In genomic region chr4:83034630-83035494, GRCh38 we compare ENCODE assay signal across 1 cellular context.
TF ChIP-seq lines count a peak whose summit lies in the region.

Gene COPS4, plus strand, starts transcription at chr4:83035183. Its CDS starts 42 bp downstream, at chr4:83035225.

TF ChIP-seq in K562, 482 proteins besides CTCF, POLR2A, EP300 and RAD21 (continued from another document):
- TF ChIP-seq, protein P1, sequence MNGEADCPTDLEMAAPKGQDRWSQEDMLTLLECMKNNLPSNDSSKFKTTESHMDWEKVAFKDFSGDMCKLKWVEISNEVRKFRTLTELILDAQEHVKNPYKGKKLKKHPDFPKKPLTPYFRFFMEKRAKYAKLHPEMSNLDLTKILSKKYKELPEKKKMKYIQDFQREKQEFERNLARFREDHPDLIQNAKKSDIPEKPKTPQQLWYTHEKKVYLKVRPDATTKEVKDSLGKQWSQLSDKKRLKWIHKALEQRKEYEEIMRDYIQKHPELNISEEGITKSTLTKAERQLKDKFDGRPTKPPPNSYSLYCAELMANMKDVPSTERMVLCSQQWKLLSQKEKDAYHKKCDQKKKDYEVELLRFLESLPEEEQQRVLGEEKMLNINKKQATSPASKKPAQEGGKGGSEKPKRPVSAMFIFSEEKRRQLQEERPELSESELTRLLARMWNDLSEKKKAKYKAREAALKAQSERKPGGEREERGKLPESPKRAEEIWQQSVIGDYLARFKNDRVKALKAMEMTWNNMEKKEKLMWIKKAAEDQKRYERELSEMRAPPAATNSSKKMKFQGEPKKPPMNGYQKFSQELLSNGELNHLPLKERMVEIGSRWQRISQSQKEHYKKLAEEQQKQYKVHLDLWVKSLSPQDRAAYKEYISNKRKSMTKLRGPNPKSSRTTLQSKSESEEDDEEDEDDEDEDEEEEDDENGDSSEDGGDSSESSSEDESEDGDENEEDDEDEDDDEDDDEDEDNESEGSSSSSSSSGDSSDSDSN (IDR thresholded peaks at IDR 0.05; ENCODE audit: borderline replicate concordance in 1 of 2, low read depth in 2 of 2, low read length in 2 of 2), result peak in 1 of 2 experiments; percentile 71; a peak in 1 of 4 replicates
- TF ChIP-seq, protein P2, sequence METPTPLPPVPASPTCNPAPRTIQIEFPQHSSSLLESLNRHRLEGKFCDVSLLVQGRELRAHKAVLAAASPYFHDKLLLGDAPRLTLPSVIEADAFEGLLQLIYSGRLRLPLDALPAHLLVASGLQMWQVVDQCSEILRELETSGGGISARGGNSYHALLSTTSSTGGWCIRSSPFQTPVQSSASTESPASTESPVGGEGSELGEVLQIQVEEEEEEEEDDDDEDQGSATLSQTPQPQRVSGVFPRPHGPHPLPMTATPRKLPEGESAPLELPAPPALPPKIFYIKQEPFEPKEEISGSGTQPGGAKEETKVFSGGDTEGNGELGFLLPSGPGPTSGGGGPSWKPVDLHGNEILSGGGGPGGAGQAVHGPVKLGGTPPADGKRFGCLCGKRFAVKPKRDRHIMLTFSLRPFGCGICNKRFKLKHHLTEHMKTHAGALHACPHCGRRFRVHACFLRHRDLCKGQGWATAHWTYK (CRISPR knock-in tag; IDR thresholded peaks at IDR 0.05), result 0 out of 2 replicates have a peak, but pooled peaks have one; percentile 31
- TF ChIP-seq BCOR (IDR thresholded peaks at IDR 0.05) (peak; percentile 91), MEIS2 (IDR thresholded peaks at IDR 0.05; ENCODE audit: partially characterized antibody) (peak; percentile 48), NFIC (IDR thresholded peaks at IDR 0.05) (peak; percentile 58), MXD1 (CRISPR knock-in tag; IDR thresholded peaks at IDR 0.05; ENCODE audit: borderline replicate concordance, poor library complexity, severe bottlenecking) (no peak), NFYB (IDR thresholded peaks at IDR 0.05; ENCODE audit: extremely low read depth, insufficient read length) (peak; percentile 85), THRAP3 (IDR thresholded peaks at IDR 0.05; ENCODE audit: borderline replicate concordance) (no peak)
- TF ChIP-seq, protein P3, sequence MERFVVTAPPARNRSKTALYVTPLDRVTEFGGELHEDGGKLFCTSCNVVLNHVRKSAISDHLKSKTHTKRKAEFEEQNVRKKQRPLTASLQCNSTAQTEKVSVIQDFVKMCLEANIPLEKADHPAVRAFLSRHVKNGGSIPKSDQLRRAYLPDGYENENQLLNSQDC (CRISPR knock-in tag; IDR thresholded peaks at IDR 0.05), result peak; percentile 73; the same call in 1 of the 2 replicates
